Comparison of ENCODE assay signal across 8 cellular contexts in genomic region chr9:69758001-69758730, GRCh38. TPM values are rescaled to one million over a fixed set of nuclear protein-coding genes. Genes with fewer than 3 reads are reported as not detected.
A peak's percentile ranks its signal among the peaks of the same experiment; 100 is the strongest.
DNase-seq lines count a peak whose midpoint lies in the region; ATAC-seq and TF ChIP-seq lines count a peak whose summit lies in the region.

No MANE protein-coding gene starts in this region.

- peak overlapping the region in 4 of 10 donors; percentile 96 to 98 (median 98) for H3K27ac ChIP-seq in heart right ventricle

- H3K4me3 ChIP-seq in heart right ventricle (peak overlapping the region in 8 of 10 donors; percentile 75 to 97 (median 84)), fibroblast of mammary gland (ENCODE audit: control insufficient read depth, low read depth, low read length) (peak overlapping the region; percentile 86)

- peaks cover 0 to 48% (median 31%) of the 10 kb centered on the region in 9 donors for H3K4me1 ChIP-seq in heart right ventricle

- H3K9me3 ChIP-seq in heart right ventricle: no peaks in the 10 kb centered on the region

- no peaks in the 10 kb centered on the region for H3K36me3 ChIP-seq in heart right ventricle

- H3K27me3 ChIP-seq in heart right ventricle: no peaks in the 10 kb centered on the region

- ATAC-seq in heart right ventricle: no peak
- ATAC-seq in stimulated activated memory B cell treated with anti-CD40 and anti-IgM and Interleukin-4, amounts not matched to agents 10 μg/mL and 1 μg/mL and 100 μg/mL, for 72 hours: no peak

- peaks cover 32% of the 10 kb centered on the region for H3K4me1 Mint-ChIP-seq in stimulated activated memory B cell treated with anti-CD40 and anti-IgM and Interleukin-4, amounts not matched to agents 10 μg/mL and 1 μg/mL and 100 μg/mL, for 72 hours

- no peak overlapping the region for H3K27ac Mint-ChIP-seq in stimulated activated memory B cell treated with anti-CD40 and anti-IgM and Interleukin-4, amounts not matched to agents 10 μg/mL and 1 μg/mL and 100 μg/mL, for 72 hours

- no peaks in the 10 kb centered on the region for H3K9me3 Mint-ChIP-seq in stimulated activated memory B cell treated with anti-CD40 and anti-IgM and Interleukin-4, amounts not matched to agents 10 μg/mL and 1 μg/mL and 100 μg/mL, for 72 hours

- intact Hi-C loops in heart right ventricle (cut with DNase I): loop anchor here in 5 of 10 donors (2.0 to 10.0 kb wide), 6 partner anchors 85 to 497 kb away; partner anchors contain the start of genes APBA1 (in 5 of the 5) and SMC5 (in 1 of the 5)
- intact Hi-C loops in cardiac septum (cut with DNase I): loop anchor here (2.0 kb wide), 1 partner anchor 85 kb away; the partner anchor contains the start of gene APBA1

- H3K27me3 Mint-ChIP-seq in stimulated activated memory B cell treated with anti-CD40 and anti-IgM and Interleukin-4, amounts not matched to agents 10 μg/mL and 1 μg/mL and 100 μg/mL, for 72 hours: no peaks in the 10 kb centered on the region

- DNase-seq in heart right ventricle (no peak), cardiac septum (ENCODE audit: low spot score) (no peak), RPMI7951 (ENCODE audit: low read depth) (peak; percentile 66), fibroblast of mammary gland (ENCODE audit: low read depth) (peak; percentile 38), LoVo (ENCODE audit: low spot score) (no peak), DMS114 treated with DMSO at 0.1 percent for 48 hours (lab: John Stamatoyannopoulos, UW; ENCODE audit: unreplicated experiment) (no peak)
- DNase-seq in effector CD8-positive, alpha-beta T cell (lab: John Stamatoyannopoulos, UW): no peak

- WGBS in heart right ventricle, 2 donors: 33 to 46% methylated on average over 6 of the region's 6 CpGs

- TF ChIP-seq CTCF in heart right ventricle (IDR thresholded peaks at IDR 0.05): no peak
- TF ChIP-seq CTCF in fibroblast of mammary gland (conservative IDR thresholded peaks at IDR 0.05; ENCODE audit: control insufficient read depth, insufficient read depth, low read depth, low read length): no peak

- H3K4me3 Mint-ChIP-seq in stimulated activated memory B cell treated with anti-CD40 and anti-IgM and Interleukin-4, amounts not matched to agents 10 μg/mL and 1 μg/mL and 100 μg/mL, for 72 hours: peak overlapping the region; percentile 62

- H3K36me3 Mint-ChIP-seq in stimulated activated memory B cell treated with anti-CD40 and anti-IgM and Interleukin-4, amounts not matched to agents 10 μg/mL and 1 μg/mL and 100 μg/mL, for 72 hours: no peaks in the 10 kb centered on the region

RNA-seq across cellular contexts. Expression of gene PTAR1, which starts 1.6 kb away (rescaled TPM):
- total RNA-seq in heart right ventricle: 10 to 100 TPM; 21.8 to 30.2 (median 24.3) TPM
- 1 to 10 TPM; 3.9 to 6.4 TPM for polyA plus RNA-seq in heart right ventricle
- 27.3 TPM for total RNA-seq in cardiac septum
- total RNA-seq in RPMI7951 (2014; rRNA removed; shearing (Covaris generic)): 53.5 and 58.0 TPM in 2 replicates

Comparison
In these comparisons a context has a peak if more than half of its experiments do, and no peak if none do; other contexts are left out.
1. DNase-seq: peak in RPMI7951 (single experiment) and fibroblast of mammary gland (single experiment); none in heart right ventricle (0 of 2), cardiac septum (single experiment), LoVo (single experiment), DMS114 treated with DMSO at 0.1 percent for 48 hours (single experiment) and effector CD8-positive, alpha-beta T cell (single experiment).